In genomic region chr22:19180740-19181410, GRCh38 we compare ENCODE assay signal across 1 cellular context.
TF ChIP-seq lines count a peak whose summit lies in the region.

No MANE protein-coding gene starts in this region.

TF ChIP-seq in WTC11, 78 proteins besides CTCF, POLR2A, EP300 and RAD21:
- TF ChIP-seq ARID4B (CRISPR knock-in tag; IDR thresholded peaks at IDR 0.05; ENCODE audit: borderline replicate concordance) (no peak), ATF6 (CRISPR knock-in tag; IDR thresholded peaks at IDR 0.05) (no peak), HMGXB4 (CRISPR knock-in tag; IDR thresholded peaks at IDR 0.05) (no peak), IRF2 (CRISPR knock-in tag; IDR thresholded peaks at IDR 0.05; ENCODE audit: borderline replicate concordance, low read depth) (no peak), E2F1 (CRISPR knock-in tag; IDR thresholded peaks at IDR 0.05) (no peak), USF1 (CRISPR knock-in tag; IDR thresholded peaks at IDR 0.05) (no peak), ZBTB21 (CRISPR knock-in tag; IDR thresholded peaks at IDR 0.05; ENCODE audit: borderline replicate concordance) (no peak), GTF2I (CRISPR knock-in tag; conservative IDR thresholded peaks at IDR 0.05) (no peak)
TF ChIP-seq in WTC11: peak in this region for 0.
